In the genomic region with DNA sequence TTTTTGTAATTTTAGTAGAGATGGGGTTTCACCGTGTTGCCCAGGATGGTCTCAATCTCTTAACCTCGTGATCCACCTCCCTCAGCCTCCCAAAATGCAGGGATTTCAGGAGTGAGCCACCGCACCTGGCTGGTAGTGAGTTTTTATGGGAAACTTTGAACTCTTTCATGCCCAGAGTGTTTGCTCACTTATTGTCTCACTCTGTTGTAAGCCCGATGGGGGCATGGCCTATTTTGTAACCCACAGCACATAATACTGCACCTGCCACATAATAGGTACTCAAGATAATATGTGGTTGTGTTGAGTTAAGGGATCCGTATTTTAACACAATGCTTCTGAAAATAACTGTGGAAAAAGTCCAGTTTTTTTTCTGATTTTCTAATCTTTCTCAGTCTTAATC, we compare ENCODE assay signal across 16 cellular contexts.
"Had no signal": no experiment of that assay in that cellular context is flagged by ENCODE, and none has a peak within 500 bp of the region (broad histone marks: within the 10 kb centered on the region; RNA-seq: fewer than 3 reads in every experiment).

No MANE protein-coding gene starts in this region.

- H3K9me3 ChIP-seq: esophagus squamous epithelium, thyroid gland had no signal

- H3K27me3 ChIP-seq: esophagus squamous epithelium, thyroid gland had no signal

- H3K9me3 Mint-ChIP-seq: activated CD4-positive, alpha-beta T cell treated with anti-CD3 and anti-CD28 coated beads, Interleukin-2, amount 10 ng/mL, durations not matched to agents 7 days and 5 days; activated naive CD4-positive, alpha-beta T cell treated with anti-CD3 and anti-CD28 coated beads for 36 hours; activated T-cell treated with anti-CD3 and anti-CD28 coated beads, Interleukin-2, amount 50 U/mL, for 4 hours; effector memory CD8-positive, alpha-beta T cell; neural crest cell had no signal

- H3K27ac Mint-ChIP-seq: activated CD4-positive, alpha-beta T cell treated with anti-CD3 and anti-CD28 coated beads, Interleukin-2, amount 10 ng/mL, durations not matched to agents 7 days and 5 days; activated naive CD4-positive, alpha-beta T cell treated with anti-CD3 and anti-CD28 coated beads for 36 hours; brain; effector memory CD8-positive, alpha-beta T cell; memory B cell had no signal

- H3K4me3 ChIP-seq: esophagus squamous epithelium, heart right ventricle, thyroid gland had no signal

- H3K27me3 Mint-ChIP-seq: activated CD4-positive, alpha-beta T cell treated with anti-CD3 and anti-CD28 coated beads, Interleukin-2, amount 10 ng/mL, durations not matched to agents 7 days and 5 days; brain; effector memory CD8-positive, alpha-beta T cell; memory B cell had no signal

- H3K4me1 ChIP-seq: esophagus squamous epithelium, heart right ventricle, thyroid gland had no signal

- H3K36me3 Mint-ChIP-seq: brain, memory B cell had no signal

- H3K36me3 ChIP-seq: esophagus squamous epithelium, heart right ventricle, thyroid gland had no signal

- DNase-seq: activated CD4-positive, alpha-beta T cell treated with anti-CD3 and anti-CD28 coated beads, Interleukin-2, amount 10 ng/mL, durations not matched to agents 7 days and 5 days; activated CD8-positive, alpha-beta memory T cell treated with anti-CD3 and anti-CD28 coated beads, Interleukin-2, amount 50 U/mL, for 4 hours; activated naive CD4-positive, alpha-beta T cell treated with anti-CD3 and anti-CD28 coated beads for 36 hours; activated T-cell treated with anti-CD3 and anti-CD28 coated beads, Interleukin-2, amount 50 U/mL, for 4 hours; caudate nucleus; effector memory CD8-positive, alpha-beta T cell; esophagus squamous epithelium; heart right ventricle; retina; stimulated activated CD4-positive, alpha-beta T cell treated with anti-CD3 and anti-CD28 coated beads, Interleukin-1b, Interleukin-23, amount 100 ng/mL, for 48 hours; stimulated activated CD8-positive, alpha-beta memory T cell treated with anti-CD3 and anti-CD28 coated beads, Interleukin-4, amount 100 ng/mL, for 48 hours; stimulated activated naive CD4-positive, alpha-beta T cell treated with Interleukin-2 at 50 U/mL for 16 hours; thyroid gland had no signal

- H3K4me1 Mint-ChIP-seq: activated CD4-positive, alpha-beta T cell treated with anti-CD3 and anti-CD28 coated beads, Interleukin-2, amount 10 ng/mL, durations not matched to agents 7 days and 5 days; brain; memory B cell; neural crest cell had no signal

- H3K27ac ChIP-seq: esophagus squamous epithelium, heart right ventricle, thyroid gland had no signal

- H3K4me3 Mint-ChIP-seq: activated CD4-positive, alpha-beta T cell treated with anti-CD3 and anti-CD28 coated beads, Interleukin-2, amount 10 ng/mL, durations not matched to agents 7 days and 5 days; activated naive CD4-positive, alpha-beta T cell treated with anti-CD3 and anti-CD28 coated beads for 36 hours; activated T-cell treated with anti-CD3 and anti-CD28 coated beads, Interleukin-2, amount 50 U/mL, for 4 hours; brain; effector memory CD8-positive, alpha-beta T cell; memory B cell; neural crest cell had no signal
